ENCODE assay signal across 11 cellular contexts in the genomic region with DNA sequence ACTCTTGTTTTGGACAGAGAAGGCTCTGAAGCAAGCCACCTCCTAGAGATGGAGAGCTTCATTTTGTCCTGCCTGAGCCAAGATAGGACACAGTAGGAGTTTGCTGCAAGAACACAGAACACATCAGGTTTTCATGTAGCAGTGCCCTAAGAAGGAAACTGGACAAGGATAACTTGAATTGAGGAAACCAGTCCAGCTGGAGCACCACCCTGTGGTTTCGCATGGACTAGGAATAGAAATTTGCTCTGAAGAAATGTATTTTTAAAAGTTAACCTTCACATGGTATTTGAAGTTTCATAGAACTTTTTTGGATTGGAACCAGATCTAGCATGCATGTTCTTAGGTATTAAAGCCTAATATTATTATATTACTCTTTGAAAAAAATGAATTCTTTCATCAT.
DNase-seq lines count a peak whose midpoint lies in the region; ATAC-seq and TF ChIP-seq lines count a peak whose summit lies in the region.
"Had no signal": no experiment of that assay in that cellular context is flagged by ENCODE, and none has a peak within 500 bp of the region (broad histone marks: within the 10 kb centered on the region; RNA-seq: fewer than 3 reads in every experiment).

No MANE protein-coding gene starts in this region.

- H3K27me3 ChIP-seq in BE2C (no peaks in the 10 kb centered on the region), rectal smooth muscle tissue (ENCODE audit: control insufficient read depth, insufficient read depth, low read length) (no peaks in the 10 kb centered on the region)

- peak; percentile 77 for ATAC-seq in Right ventricle myocardium superior (ENCODE audit: poor library complexity)
- no peak for ATAC-seq in GM21381 (IDR thresholded peaks at IDR 0.05; ENCODE audit: unreplicated experiment)
- ATAC-seq: activated naive CD4-positive, alpha-beta T cell treated with anti-CD3 and anti-CD28 coated beads, Interleukin-2, amount 50 U/mL, for 72 hours; stimulated activated naive CD8-positive, alpha-beta T cell treated with anti-CD3 and anti-CD28 coated beads, Interleukin-15, amount 100 ng/mL, for 72 hours had no signal

- DNase-seq in BE2C = no peak
- no peak for DNase-seq in Right ventricle myocardium superior
- DNase-seq in DMS153 (lab: John Stamatoyannopoulos, UW) = no peak
- no peak for DNase-seq in activated naive CD4-positive, alpha-beta T cell treated with anti-CD3 and anti-CD28 coated beads, Interleukin-2, amount 50 U/mL, for 16 hours
- no peak for DNase-seq in cerebellum (ENCODE audit: low spot score)
- DNase-seq: Kasumi-1; stimulated activated naive CD8-positive, alpha-beta T cell treated with anti-CD3 and anti-CD28 coated beads, Interleukin-15, amount 100 ng/mL, for 72 hours had no signal

- intact Hi-C loops in Right ventricle myocardium superior (cut with DNase I) = loop anchor here (5.0 kb wide), 1 partner anchor 70 kb away; a partner anchor contains a TSS

- H3K9me3 ChIP-seq in BE2C = no peaks in the 10 kb centered on the region

- TF ChIP-seq CTCF in BE2C (IDR thresholded peaks at IDR 0.05; ENCODE audit: low read depth, low read length) (peak; percentile 55), VCaP (conservative IDR thresholded peaks at IDR 0.05) (peak; percentile 66)

- no peak overlapping the region for H3K9ac ChIP-seq in rectal smooth muscle tissue (ENCODE audit: low read length)

- H3K4me3 ChIP-seq in BE2C (ENCODE audit: low read depth, low read length) (no peak overlapping the region), rectal smooth muscle tissue (ENCODE audit: low read length) (no peak overlapping the region)

- H3K36me3 ChIP-seq in BE2C (no peaks in the 10 kb centered on the region), rectal smooth muscle tissue (ENCODE audit: control insufficient read depth, insufficient read depth, low read length) (no peaks in the 10 kb centered on the region)

- peaks cover 57% of the 10 kb centered on the region for H3K4me1 ChIP-seq in BE2C
- H3K4me1 ChIP-seq in rectal smooth muscle tissue (ENCODE audit: control insufficient read depth, insufficient read depth, low read length) = peaks cover 56% of the 10 kb centered on the region

- H3K27ac ChIP-seq in VCaP (no peak overlapping the region), rectal smooth muscle tissue (ENCODE audit: low read depth, low read length) (peak overlapping the region; percentile 74)
